32 cellular contexts compared by ENCODE assay signal in the genomic region with DNA sequence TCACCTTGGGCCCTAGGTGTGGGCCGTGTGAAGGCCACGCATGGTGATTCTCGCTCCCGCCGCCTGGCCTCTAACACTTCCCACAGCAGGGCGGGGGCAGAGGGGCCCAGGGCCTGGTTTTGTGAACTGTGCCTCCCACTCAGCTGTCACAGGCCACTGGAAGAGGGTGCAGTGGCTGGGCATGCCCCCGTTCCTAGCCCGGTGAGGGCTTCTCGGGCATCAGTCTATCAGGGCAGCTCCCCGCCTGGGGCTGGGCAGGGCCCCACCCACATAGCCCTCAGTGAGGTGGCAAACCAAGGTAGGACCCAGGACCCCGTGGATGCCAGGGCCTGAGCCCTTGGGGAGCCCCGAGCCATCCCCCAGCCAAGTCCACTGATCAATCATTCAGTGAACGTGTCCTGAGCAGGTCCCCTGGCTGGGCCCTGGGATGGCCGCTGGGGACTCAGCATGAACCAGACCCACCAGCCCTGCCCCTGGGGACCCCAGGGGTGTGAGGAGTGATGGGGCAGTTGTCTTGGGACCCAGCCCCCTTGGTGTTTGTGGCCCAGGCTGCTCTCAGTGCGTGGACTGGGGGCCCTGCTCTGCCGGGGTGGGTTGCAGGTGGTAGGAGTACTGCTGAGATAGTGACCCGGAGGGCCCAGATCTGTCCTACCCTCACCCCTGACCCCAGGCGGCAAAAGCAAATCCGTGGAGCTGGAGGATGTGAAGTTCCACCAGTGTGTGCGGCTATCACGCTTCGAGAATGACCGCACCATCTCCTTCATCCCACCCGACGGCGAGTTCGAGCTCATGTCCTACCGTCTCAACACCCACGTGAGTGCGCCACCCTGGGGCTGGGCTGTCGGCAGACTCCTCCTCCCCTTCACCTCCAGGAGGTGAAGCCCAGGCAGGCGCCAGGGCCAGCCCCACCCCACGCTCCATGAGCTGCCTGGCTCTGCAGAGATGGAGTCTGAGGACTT. TPM values are rescaled to one million over a fixed set of nuclear protein-coding genes. Genes with fewer than 3 reads are reported as not detected.
"Had no signal": no experiment of that assay in that cellular context is flagged by ENCODE, and none has a peak within 500 bp of the region (broad histone marks: within the 10 kb centered on the region; RNA-seq: fewer than 3 reads in every experiment).

No MANE protein-coding gene starts in this region.

- H3K27ac Mint-ChIP-seq: activated CD4-positive, alpha-beta T cell treated with anti-CD3 and anti-CD28 coated beads for 36 hours; activated T-cell treated with anti-CD3 and anti-CD28 coated beads, Interleukin-2, amount 50 U/mL, for 72 hours; nephron; stimulated activated naive CD8-positive, alpha-beta T cell treated with anti-CD3 and anti-CD28 coated beads, Interleukin-15, Interleukin-2, amounts not matched to agents 100 ng/mL and 50 ng/mL, for 24 hours; WTC11 had no signal

- H3K27me3 ChIP-seq: ascending aorta, brain microvascular endothelial cell, hepatocyte, tibial nerve had no signal

- DNase-seq: activated CD4-positive, alpha-beta T cell treated with anti-CD3 and anti-CD28 coated beads for 36 hours; activated CD4-positive, alpha-beta T cell treated with anti-CD3 and anti-CD28 coated beads, Interleukin-2, amount 50 U/mL, for 4 hours; activated gamma-delta T cell; activated naive CD4-positive, alpha-beta T cell treated with anti-CD3 and anti-CD28 coated beads, Interleukin-2, amount 50 U/mL, for 16 hours; activated T-cell treated with anti-CD3 and anti-CD28 coated beads, Interleukin-2, amount 50 U/mL, for 72 hours; brain microvascular endothelial cell; central memory CD4-positive, alpha-beta T cell; effector memory CD4-positive, alpha-beta T cell; glutamatergic neuron; kidney glomerular epithelial cell; left ventricle myocardium superior; midbrain; right cardiac atrium; stimulated activated CD4-positive, alpha-beta T cell treated with anti-CD3 and anti-CD28 coated beads, Interleukin-12 subunit alpha, Interleukin-12 subunit beta, amount 100 ng/mL, for 4 hours; stimulated activated CD4-positive, alpha-beta T cell treated with anti-CD3 and anti-CD28 coated beads, Interleukin-4, amount 100 ng/mL, for 4 hours; T-helper 9 cell had no signal

- H3K4me1 ChIP-seq: ascending aorta, parathyroid adenoma, tibial nerve had no signal

- H3K9me3 Mint-ChIP-seq: WTC11 had no signal

- H3K4me3 Mint-ChIP-seq: activated CD4-positive, alpha-beta T cell treated with anti-CD3 and anti-CD28 coated beads for 36 hours; activated T-cell treated with anti-CD3 and anti-CD28 coated beads, Interleukin-2, amount 50 U/mL, for 72 hours; nephron; stimulated activated naive CD8-positive, alpha-beta T cell treated with anti-CD3 and anti-CD28 coated beads, Interleukin-15, Interleukin-2, amounts not matched to agents 100 ng/mL and 50 ng/mL, for 24 hours; WTC11 had no signal

- FAIRE-seq: colon, frontal cortex, urothelium cell line had no signal

- H3K27me3 Mint-ChIP-seq: activated CD4-positive, alpha-beta T cell treated with anti-CD3 and anti-CD28 coated beads for 36 hours; stimulated activated naive CD8-positive, alpha-beta T cell treated with anti-CD3 and anti-CD28 coated beads, Interleukin-15, Interleukin-2, amounts not matched to agents 100 ng/mL and 50 ng/mL, for 24 hours had no signal

- H2AFZ ChIP-seq: hepatocyte, parathyroid adenoma had no signal

- H3K4me3 ChIP-seq: ascending aorta, hepatocyte, tibial nerve had no signal

- H3K79me2 ChIP-seq: hepatocyte had no signal

- H3K27ac ChIP-seq: ascending aorta, brain microvascular endothelial cell, hepatocyte, parathyroid adenoma, tibial nerve had no signal

- H3K9ac ChIP-seq: parathyroid adenoma had no signal

- ATAC-seq: activated CD4-positive, alpha-beta T cell treated with anti-CD3 and anti-CD28 coated beads for 36 hours; activated T-cell treated with anti-CD3 and anti-CD28 coated beads, Interleukin-2, amount 50 U/mL, for 72 hours; left ventricle myocardium superior; WTC11 had no signal

- H3K4me1 Mint-ChIP-seq: activated CD4-positive, alpha-beta T cell treated with anti-CD3 and anti-CD28 coated beads for 36 hours; nephron; WTC11 had no signal

- H3K4me2 ChIP-seq: hepatocyte had no signal

RNA-seq across cellular contexts. Expression of a gene that starts 53.8 kb away (rescaled TPM):
- total RNA-seq: activated CD4-positive, alpha-beta T cell treated with anti-CD3 and anti-CD28 coated beads for 36 hours; activated T-cell treated with anti-CD3 and anti-CD28 coated beads, Interleukin-2, amount 50 U/mL, for 72 hours; ascending aorta; dermis microvascular lymphatic vessel endothelial cell; frontal cortex; hepatocyte; left ventricle myocardium superior; pulmonary artery endothelial cell; right cardiac atrium; skeletal muscle tissue; T-helper 1 cell treated with Interleukin-12 subunit alpha and Interleukin-12 subunit beta and Interleukin-4 antibody, amounts not matched to agents 30 ng/mL and 1 ng/mL, for 36 hours; tibial nerve; WTC11 had no signal
- polyA plus RNA-seq: adipose tissue, esophagus, hepatocyte, right cardiac atrium had no signal
